8 cellular contexts compared by ENCODE assay signal in the genomic region with DNA sequence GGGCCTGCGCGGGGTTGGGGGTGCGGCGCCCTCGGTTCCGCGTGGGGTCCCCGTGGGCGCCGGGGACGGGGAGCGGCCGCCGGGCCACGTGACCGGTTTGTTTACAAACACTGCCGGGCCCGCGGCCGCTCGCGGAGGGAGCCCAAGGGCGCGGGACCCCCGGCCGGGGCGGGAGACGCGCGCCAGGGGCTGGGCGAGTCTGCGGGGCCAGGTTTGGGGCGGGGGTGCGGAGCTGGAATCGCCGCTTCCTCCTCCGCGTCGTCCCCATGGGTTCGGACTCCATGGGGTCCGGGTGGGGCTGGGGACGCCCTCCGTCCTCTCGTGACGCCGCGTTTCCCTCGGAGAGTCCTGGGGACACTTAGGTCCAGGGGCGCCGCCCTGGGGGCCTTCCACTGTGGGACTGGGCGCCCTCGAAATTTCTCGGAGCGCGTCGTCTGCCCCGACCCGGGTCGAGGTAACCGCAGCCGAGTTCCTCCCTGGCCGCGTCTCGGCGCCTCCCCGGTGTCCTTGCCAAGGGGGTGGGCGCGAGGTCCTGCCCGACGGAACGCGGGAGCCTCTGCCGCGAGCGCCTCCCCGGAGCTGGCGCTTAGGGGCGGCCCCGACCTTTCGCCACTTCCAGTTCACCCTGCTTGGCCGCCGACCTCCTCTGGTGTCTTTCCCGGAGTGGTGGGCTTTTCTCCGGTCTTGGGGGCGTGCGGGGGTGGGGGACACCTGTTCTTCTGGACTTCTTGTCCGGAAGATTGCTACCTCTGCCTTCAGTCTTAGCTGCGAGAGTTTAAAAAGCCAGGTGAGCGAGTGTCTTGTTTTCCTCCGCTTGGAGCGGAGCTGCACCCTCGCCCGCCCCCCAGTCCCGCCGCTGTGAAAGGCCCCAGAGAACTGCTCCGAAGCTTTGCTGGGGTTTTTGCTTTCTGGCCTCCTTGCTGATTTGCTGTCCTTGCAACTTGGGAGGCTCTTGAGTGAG. TPM values are rescaled to one million over a fixed set of nuclear protein-coding genes. Genes with fewer than 3 reads are reported as not detected.
A peak's percentile ranks its signal among the peaks of the same experiment; 100 is the strongest.
DNase-seq lines count a peak whose midpoint lies in the region; ATAC-seq and TF ChIP-seq lines count a peak whose summit lies in the region.

No MANE protein-coding gene starts in this region.

- H3K36me3 ChIP-seq in lung (ENCODE audit: control insufficient read depth in 2 of 2, insufficient read depth in 2 of 2, low read length in 2 of 2), result no peaks in the 10 kb centered on the region

- H3K27ac Mint-ChIP-seq in stimulated activated naive CD8-positive, alpha-beta T cell treated with anti-CD3 and anti-CD28 coated beads, Interleukin-15, Interleukin-2, amounts not matched to agents 100 ng/mL and 50 ng/mL, for 24 hours, result peak overlapping the region; percentile 68

- no peaks in the 10 kb centered on the region for H3K9me3 ChIP-seq in lung (ENCODE audit: control insufficient read depth in 2 of 2, insufficient read depth in 1 of 2, low read length in 1 of 2)

- no peaks in the 10 kb centered on the region for H3K9me3 Mint-ChIP-seq in stimulated activated naive CD8-positive, alpha-beta T cell treated with anti-CD3 and anti-CD28 coated beads, Interleukin-15, Interleukin-2, amounts not matched to agents 100 ng/mL and 50 ng/mL, for 24 hours

- H3K4me3 Mint-ChIP-seq in stimulated activated naive CD8-positive, alpha-beta T cell treated with anti-CD3 and anti-CD28 coated beads, Interleukin-15, Interleukin-2, amounts not matched to agents 100 ng/mL and 50 ng/mL, for 24 hours, result peak overlapping the region; percentile 84

- no peaks in the 10 kb centered on the region for H3K27me3 ChIP-seq in lung (ENCODE audit: control insufficient read depth, insufficient read depth)

- peaks cover 19 to 20% of the 10 kb centered on the region in 2 donors for H3K4me1 ChIP-seq in lung (ENCODE audit: control insufficient read depth in 2 of 2, insufficient read depth in 2 of 2, low read length in 2 of 2)

- peak; percentile 20 for ATAC-seq in HG02981 (IDR thresholded peaks at IDR 0.05; ENCODE audit: unreplicated experiment)
- no peak for ATAC-seq in lung (ENCODE audit: insufficient read depth, low FRiP score)
- no peak for ATAC-seq in HG02763 (IDR thresholded peaks at IDR 0.05; ENCODE audit: unreplicated experiment)

- H3K36me3 Mint-ChIP-seq in stimulated activated naive CD8-positive, alpha-beta T cell treated with anti-CD3 and anti-CD28 coated beads, Interleukin-15, Interleukin-2, amounts not matched to agents 100 ng/mL and 50 ng/mL, for 24 hours (ENCODE audit: low read depth), result no peaks in the 10 kb centered on the region

- 0 to 1% methylated on average over 78 to 96 of the region's 96 CpGs for WGBS in lung, 2 donors

- peak overlapping the region; percentile 84 for H3K4me3 ChIP-seq in lung

- peaks cover 75% of the 10 kb centered on the region for H3K4me1 Mint-ChIP-seq in stimulated activated naive CD8-positive, alpha-beta T cell treated with anti-CD3 and anti-CD28 coated beads, Interleukin-15, Interleukin-2, amounts not matched to agents 100 ng/mL and 50 ng/mL, for 24 hours (ENCODE audit: low read depth)

- DNase-seq in DMS 273 (lab: John Stamatoyannopoulos, UW; ENCODE audit: unreplicated experiment), result peak; percentile 62
- no peak for DNase-seq in DMS 273 treated with DMSO at 0.1 percent for 48 hours (lab: John Stamatoyannopoulos, UW)
- DNase-seq in UCSD-AML1 (lab: John Stamatoyannopoulos, UW; ENCODE audit: unreplicated experiment), result peak; percentile 35
- DNase-seq in ecto neural progenitor cell (ENCODE audit: low spot score), result peak; percentile 76
- DNase-seq in lung (ENCODE audit: low spot score), result peak; percentile 56

- no peaks in the 10 kb centered on the region for H3K27me3 Mint-ChIP-seq in stimulated activated naive CD8-positive, alpha-beta T cell treated with anti-CD3 and anti-CD28 coated beads, Interleukin-15, Interleukin-2, amounts not matched to agents 100 ng/mL and 50 ng/mL, for 24 hours

- TF ChIP-seq CTCF in lung (IDR thresholded peaks at IDR 0.05; ENCODE audit: control extremely low read depth, extremely low read depth), result no peak

- peak overlapping the region; percentile 86 to 95 for H3K27ac ChIP-seq in lung (ENCODE audit: low read depth in 1 of 2, low read length in 1 of 2)

RNA-seq across cellular contexts. Expression of a gene that starts 0.8 kb away (rescaled TPM):
- total RNA-seq in lung, result 10 to 100 TPM; 14.3 to 47.0 TPM
- 1 to 10 TPM; 7.8 to 8.5 TPM for polyA plus RNA-seq in lung
